8 cellular contexts compared by ENCODE assay signal in the genomic region with DNA sequence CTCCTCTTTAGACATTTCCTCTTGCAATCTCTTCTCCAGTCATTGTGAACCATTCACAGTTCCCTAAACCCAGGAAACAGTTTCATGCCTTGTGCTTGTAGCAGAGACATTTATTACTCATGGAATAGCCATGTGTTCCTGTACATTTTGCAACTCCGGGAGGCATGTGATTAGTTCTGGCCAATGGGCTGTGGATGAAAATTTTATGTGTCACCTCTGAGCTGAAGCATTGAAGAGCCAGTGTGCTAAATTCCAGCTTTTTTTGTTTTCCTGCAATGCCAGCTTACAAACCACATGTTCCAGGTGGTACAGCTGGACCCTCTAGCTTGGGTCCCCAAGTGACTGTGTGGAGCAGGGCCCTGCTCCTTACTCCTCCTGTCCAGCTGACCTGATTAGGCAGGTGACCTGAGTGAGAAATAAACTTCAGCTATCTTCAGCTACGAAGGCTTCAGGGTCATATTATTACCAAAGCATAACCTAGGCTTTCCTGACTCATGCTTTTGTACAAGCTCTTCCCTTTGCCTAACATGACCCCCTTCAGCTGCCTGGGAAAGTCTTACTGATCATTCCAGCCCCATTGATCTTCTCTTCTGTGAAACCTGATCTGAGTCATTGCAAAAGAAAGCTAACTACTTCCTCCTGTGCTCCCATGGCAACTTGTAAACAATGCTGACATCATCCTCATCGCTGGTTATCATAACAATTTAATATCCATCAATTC.
DNase-seq lines count a peak whose midpoint lies in the region; ATAC-seq and TF ChIP-seq lines count a peak whose summit lies in the region.

No MANE protein-coding gene starts in this region.

- no peak overlapping the region for H2AFZ ChIP-seq in fibroblast of lung (ENCODE audit: low read length)

- no TSS peak for BruUV-seq in A673 (replicated peaks; lab: Mats Ljungman, UMichigan)

- DNase-seq in A673 (ENCODE audit: low spot score) (peak; percentile 55), NCI-H2107 treated with DMSO at 0.1 percent for 48 hours (lab: John Stamatoyannopoulos, UW; ENCODE audit: unreplicated experiment) (peak; percentile 66), fibroblast of lung (ENCODE audit: low read depth in 2 of 2) (peak; percentile 95 to 97), osteocyte (ENCODE audit: extremely low spot score, unreplicated experiment) (no peak), DMS79 treated with DMSO at 0.1 percent for 48 hours (lab: John Stamatoyannopoulos, UW) (no peak)
- DNase-seq in activated CD4-positive, alpha-beta memory T cell treated with anti-CD3 and anti-CD28 coated beads, Interleukin-2, amount 10 ng/mL, durations not matched to agents 7 days and 5 days: peak; percentile 57

- intact Hi-C loops in A673 (cut with micrococcal nuclease; ENCODE audit: unreplicated experiment): no loop called here

- peaks cover 4% of the 10 kb centered on the region for H3K9me3 Mint-ChIP-seq in activated CD4-positive, alpha-beta memory T cell treated with anti-CD3 and anti-CD28 coated beads, Interleukin-2, amount 10 ng/mL, durations not matched to agents 7 days and 5 days
- H3K9me3 Mint-ChIP-seq in osteocyte (ENCODE audit: unreplicated experiment): peaks cover 11% of the 10 kb centered on the region

- H3K79me2 ChIP-seq in fibroblast of lung (ENCODE audit: control insufficient read depth, insufficient read depth, low read length): no peaks in the 10 kb centered on the region

- H3K36me3 Mint-ChIP-seq in activated CD4-positive, alpha-beta memory T cell treated with anti-CD3 and anti-CD28 coated beads, Interleukin-2, amount 10 ng/mL, durations not matched to agents 7 days and 5 days (ENCODE audit: low read depth): peaks cover 17% of the 10 kb centered on the region
- H3K36me3 Mint-ChIP-seq in osteocyte (ENCODE audit: unreplicated experiment): no peaks in the 10 kb centered on the region

- H3K27me3 ChIP-seq in A673 (replicated peaks; ENCODE audit: insufficient read depth, low read depth, low read length, poor library complexity) (no peaks in the 10 kb centered on the region), fibroblast of lung (ENCODE audit: control insufficient read depth, insufficient read depth, low read length) (no peaks in the 10 kb centered on the region)

- no peak overlapping the region for H3K4me3 ChIP-seq in A673 (ENCODE audit: low read depth, low read length, poor library complexity, severe bottlenecking)
- no peak overlapping the region for H3K4me3 ChIP-seq in fibroblast of lung (replicated peaks in 1 of 4; ENCODE audit: control extremely low read depth in 1 of 4, insufficient read depth in 1 of 4, low read depth in 3 of 4, low read length in 4 of 4)

- H3K36me3 ChIP-seq in A673 (ENCODE audit: insufficient read depth, low read length, poor library complexity, severe bottlenecking): no peaks in the 10 kb centered on the region
- H3K36me3 ChIP-seq in fibroblast of lung (ENCODE audit: control insufficient read depth, insufficient read depth, low read length): no peaks in the 10 kb centered on the region

- no peak overlapping the region for H3K27ac ChIP-seq in A673 (ENCODE audit: low read depth, low read length, poor library complexity, severe bottlenecking)
- H3K27ac ChIP-seq in fibroblast of lung (ENCODE audit: insufficient read depth, low read length): peak overlapping the region; percentile 97

- no peak for TF ChIP-seq CTCF in A673 (conservative IDR thresholded peaks at IDR 0.05; ENCODE audit: low read depth, low read length)
- no peak for TF ChIP-seq CTCF in fibroblast of lung (conservative IDR thresholded peaks at IDR 0.05 in 1 of 2, IDR thresholded peaks at IDR 0.05 in 1 of 2; ENCODE audit: low read depth in 1 of 2, low read length in 2 of 2)
- no peak for TF ChIP-seq CTCF in osteocyte (IDR thresholded peaks at IDR 0.05)

- no peak overlapping the region for H3K4me3 Mint-ChIP-seq in activated CD4-positive, alpha-beta memory T cell treated with anti-CD3 and anti-CD28 coated beads, Interleukin-2, amount 10 ng/mL, durations not matched to agents 7 days and 5 days
- no peak overlapping the region for H3K4me3 Mint-ChIP-seq in osteocyte (ENCODE audit: unreplicated experiment)

- peaks cover 4% of the 10 kb centered on the region for H3K9me3 ChIP-seq in A673 (ENCODE audit: low read depth, low read length, poor library complexity, severe bottlenecking)
- H3K9me3 ChIP-seq in fibroblast of lung (ENCODE audit: control insufficient read depth, insufficient read depth, low read depth, low read length): no peaks in the 10 kb centered on the region

- POLR2A ChIA-PET in A673 (lab: Charles Lee; ENCODE audit: low non-redundant PET): no interaction called here
- POLR2A ChIA-PET in activated CD4-positive, alpha-beta memory T cell treated with anti-CD3 and anti-CD28 coated beads, Interleukin-2, amount 10 ng/mL, durations not matched to agents 7 days and 5 days (lab: Charles Lee): interaction anchor here (0.7 to 15.8 kb wide), 5 partner anchors 16 to 630 kb away, joined by 3 to 213 read pairs (median 4); no protein-coding TSS in a partner anchor

- no peaks in the 10 kb centered on the region for H4K20me1 ChIP-seq in fibroblast of lung (ENCODE audit: control insufficient read depth, extremely low read depth, insufficient read depth, low read length)

- peak overlapping the region; percentile 48 for H3K27ac Mint-ChIP-seq in activated CD4-positive, alpha-beta memory T cell treated with anti-CD3 and anti-CD28 coated beads, Interleukin-2, amount 10 ng/mL, durations not matched to agents 7 days and 5 days
- peak overlapping the region; percentile 63 for H3K27ac Mint-ChIP-seq in osteocyte (ENCODE audit: unreplicated experiment)

- CTCF ChIA-PET in A673 (lab: Charles Lee): no interaction called here
- CTCF ChIA-PET in activated CD4-positive, alpha-beta memory T cell treated with anti-CD3 and anti-CD28 coated beads, Interleukin-2, amount 10 ng/mL, durations not matched to agents 7 days and 5 days (lab: Charles Lee): interaction anchor here (0.7 to 3.1 kb wide), 11 partner anchors 14 to 700 kb away, joined by 3 to 15 read pairs (median 4); no protein-coding TSS in a partner anchor

- peak; percentile 96 for ATAC-seq in GM18858 (IDR thresholded peaks at IDR 0.05; ENCODE audit: unreplicated experiment)
- ATAC-seq in HG03025 (IDR thresholded peaks at IDR 0.05; ENCODE audit: low FRiP score, unreplicated experiment): peak; percentile 84

- H3K9ac ChIP-seq in fibroblast of lung (ENCODE audit: insufficient read depth, low read length): peak overlapping the region; percentile 68

- peaks cover 3% of the 10 kb centered on the region for H3K27me3 Mint-ChIP-seq in activated CD4-positive, alpha-beta memory T cell treated with anti-CD3 and anti-CD28 coated beads, Interleukin-2, amount 10 ng/mL, durations not matched to agents 7 days and 5 days
- no peaks in the 10 kb centered on the region for H3K27me3 Mint-ChIP-seq in osteocyte (ENCODE audit: unreplicated experiment)

- H3K4me1 Mint-ChIP-seq in activated CD4-positive, alpha-beta memory T cell treated with anti-CD3 and anti-CD28 coated beads, Interleukin-2, amount 10 ng/mL, durations not matched to agents 7 days and 5 days: peaks cover 71% of the 10 kb centered on the region
- peaks cover 32% of the 10 kb centered on the region for H3K4me1 Mint-ChIP-seq in osteocyte (ENCODE audit: unreplicated experiment)

- H3K4me1 ChIP-seq in A673 (ENCODE audit: insufficient read depth, low read length, poor library complexity, severe bottlenecking) (peaks cover 10% of the 10 kb centered on the region), fibroblast of lung (ENCODE audit: control insufficient read depth, extremely low read depth, insufficient read depth, low read length) (peaks cover 20% of the 10 kb centered on the region)

- no peak overlapping the region for H3K4me2 ChIP-seq in fibroblast of lung (ENCODE audit: extremely low read depth, insufficient read depth, low read length)

Comparison
In these comparisons a context has a peak if more than half of its experiments do, and no peak if none do; other contexts are left out.
1. DNase-seq: peak in A673 (single experiment), NCI-H2107 treated with DMSO at 0.1 percent for 48 hours (single experiment), activated CD4-positive, alpha-beta memory T cell treated with anti-CD3 and anti-CD28 coated beads, Interleukin-2, amount 10 ng/mL, durations not matched to agents 7 days and 5 days (single experiment) and fibroblast of lung (2 of 2); none in osteocyte (single experiment) and DMS79 treated with DMSO at 0.1 percent for 48 hours (single experiment).